16 cellular contexts compared by ENCODE assay signal in genomic region chr17:71634376-71634775, GRCh38.
DNase-seq lines count a peak whose midpoint lies in the region; ATAC-seq, FAIRE-seq and TF ChIP-seq lines count a peak whose summit lies in the region.
"Had no signal": no experiment of that assay in that cellular context is flagged by ENCODE, and none has a peak within 500 bp of the region (broad histone marks: within the 10 kb centered on the region; RNA-seq: fewer than 3 reads in every experiment).

No MANE protein-coding gene starts in this region.

- ATAC-seq in A549 (no peak), HCT116 (no peak)
- ATAC-seq: CD8-positive, alpha-beta T cell had no signal

- peak overlapping the region; percentile 51 for H2AFZ ChIP-seq in HCT116 (ENCODE audit: low read depth, low read length, poor library complexity, severe bottlenecking)
- no peak overlapping the region for H2AFZ ChIP-seq in astrocyte (ENCODE audit: low read depth, low read length)

- no peak for TF ChIP-seq CTCF in A549 (IDR thresholded peaks at IDR 0.05)
- no peak for TF ChIP-seq CTCF in HCT116 (IDR thresholded peaks at IDR 0.05 in 2 of 3, conservative IDR thresholded peaks at IDR 0.05 in 1 of 3; ENCODE audit: borderline replicate concordance in 1 of 3, insufficient read depth in 1 of 3, low read depth in 2 of 3, low read length in 2 of 3)
- TF ChIP-seq CTCF in astrocyte (IDR thresholded peaks at IDR 0.05; ENCODE audit: insufficient read depth, low read depth, low read length): no peak
- no peak for TF ChIP-seq CTCF in Calu3 (IDR thresholded peaks at IDR 0.05; ENCODE audit: unreplicated experiment)

- no peak for TF ChIP-seq POLR2A in A549 (IDR thresholded peaks at IDR 0.05; ENCODE audit: low read length)
- TF ChIP-seq POLR2A in HCT116 (IDR thresholded peaks at IDR 0.05; ENCODE audit: borderline replicate concordance, extremely low read depth, insufficient read depth, insufficient read length): no peak

- intact Hi-C loops in HCT116 (cut with micrococcal nuclease) (loop anchor here (10.0 kb wide), 1 partner anchor 400 kb away; no protein-coding TSS in a partner anchor), Calu3 (cut with micrococcal nuclease; ENCODE audit: unreplicated experiment) (loop anchor here (5.0 to 10.0 kb wide), 4 partner anchors 48 to 483 kb away; no protein-coding TSS in a partner anchor)

- TF ChIP-seq RAD21 in A549 (conservative IDR thresholded peaks at IDR 0.05 in 1 of 2, IDR thresholded peaks at IDR 0.05 in 1 of 2) (no peak), HCT116 (IDR thresholded peaks at IDR 0.05; ENCODE audit: low read depth) (no peak)

- no peaks in the 10 kb centered on the region for H3K9me2 ChIP-seq in HCT116 (ENCODE audit: insufficient read depth)

- RAD21 ChIA-PET in HCT116 (lab: Charles Lee; ENCODE audit: low non-redundant PET in 1 of 2, low total read pairs in 2 of 2, uncharacterized antibody in 2 of 2, unreplicated experiment in 2 of 2): no interaction called here

- H3K4me2 ChIP-seq in A549: no peak overlapping the region
- H3K4me2 ChIP-seq in HCT116 (ENCODE audit: low read length): peak overlapping the region; percentile 60
- H3K4me2 ChIP-seq in astrocyte (ENCODE audit: low read length): no peak overlapping the region

- H3K4me3 Mint-ChIP-seq in astrocyte (ENCODE audit: unreplicated experiment) (no peak overlapping the region), Calu3 (ENCODE audit: low read depth, unreplicated experiment) (no peak overlapping the region)
- H3K4me3 Mint-ChIP-seq: CD14-positive monocyte; CD8-positive, alpha-beta T cell had no signal

- H3K27me3 Mint-ChIP-seq in astrocyte (ENCODE audit: low read depth, unreplicated experiment): no peaks in the 10 kb centered on the region
- no peaks in the 10 kb centered on the region for H3K27me3 Mint-ChIP-seq in Calu3 (ENCODE audit: unreplicated experiment)

- no TSS peak for BruUV-seq in HCT116 (replicated peaks; lab: Mats Ljungman, UMichigan)
- BruUV-seq in Calu3 (replicated peaks; lab: Mats Ljungman, UMichigan): no TSS peak

- 73% methylated on average over 1 of the region's 1 CpG for WGBS in A549 (ENCODE audit: missing lambda C conversion rate)

- H3K4me1 Mint-ChIP-seq in astrocyte (ENCODE audit: low read depth, unreplicated experiment): peaks cover 39% of the 10 kb centered on the region
- peaks cover 29% of the 10 kb centered on the region for H3K4me1 Mint-ChIP-seq in Calu3 (ENCODE audit: low read depth, unreplicated experiment)
- H3K4me1 Mint-ChIP-seq: CD14-positive monocyte had no signal

- peaks cover 21% of the 10 kb centered on the region for H3K4me1 ChIP-seq in A549
- H3K4me1 ChIP-seq in HCT116 (ENCODE audit: control insufficient read depth in 1 of 2, insufficient read depth in 2 of 2, low read length in 2 of 2): peaks cover 38 to 46% of the 10 kb centered on the region in 2 experiments
- H3K4me1 ChIP-seq in astrocyte (ENCODE audit: insufficient read depth, low read length): peaks cover 31% of the 10 kb centered on the region

- no peaks in the 10 kb centered on the region for H3K79me2 ChIP-seq in HCT116 (ENCODE audit: insufficient read depth, low read length)
- no peaks in the 10 kb centered on the region for H3K79me2 ChIP-seq in astrocyte (ENCODE audit: insufficient read depth, low read length)

- CTCF ChIA-PET in A549 (lab: Yijun Ruan, JAX): interaction anchor here (1.1 kb wide), 1 partner anchor 923 kb away, joined by 3 read pairs; no protein-coding TSS in a partner anchor
- CTCF ChIA-PET in HCT116 (lab: Charles Lee): interaction anchor here (0.7 kb wide), 1 partner anchor 1550 kb away, joined by 5 read pairs; no protein-coding TSS in a partner anchor
- CTCF ChIA-PET in Calu3 (lab: Charles Lee): interaction anchor here (0.6 to 1.1 kb wide), 2 partner anchors 198 to 369 kb away, joined by 3 to 9 read pairs; no protein-coding TSS in a partner anchor

- no peak for TF ChIP-seq EP300 in A549 (IDR thresholded peaks at IDR 0.05)

- no peak overlapping the region for H3K27ac ChIP-seq in A549
- H3K27ac ChIP-seq in HCT116 (ENCODE audit: low read depth, low read length): no peak overlapping the region
- H3K27ac ChIP-seq in astrocyte (ENCODE audit: low read depth, low read length): no peak overlapping the region
- peak overlapping the region; percentile 90 for H3K27ac ChIP-seq in epithelial cell of prostate

- H4K20me1 ChIP-seq in HCT116 (ENCODE audit: insufficient read depth) (no peaks in the 10 kb centered on the region), astrocyte (ENCODE audit: insufficient read depth, low read length) (no peaks in the 10 kb centered on the region)

- H3K9me3 ChIP-seq in A549 (no peaks in the 10 kb centered on the region), HCT116 (ENCODE audit: control insufficient read depth in 1 of 2, insufficient read depth in 1 of 2, low read depth in 1 of 2, low read length in 2 of 2) (no peaks in the 10 kb centered on the region; a peak in 1 of 4 replicates), astrocyte (ENCODE audit: insufficient read depth, low read depth, low read length) (no peaks in the 10 kb centered on the region)

- H3K27ac Mint-ChIP-seq in astrocyte (ENCODE audit: unreplicated experiment) (peak overlapping the region; percentile 68), Calu3 (ENCODE audit: unreplicated experiment) (no peak overlapping the region)
- H3K27ac Mint-ChIP-seq: CD14-positive monocyte; CD8-positive, alpha-beta T cell had no signal

- POLR2A ChIA-PET in A549 (lab: Yijun Ruan, JAX) (no interaction called here), HCT116 (lab: Charles Lee) (no interaction called here)

- H3K36me3 ChIP-seq in HCT116 (ENCODE audit: control insufficient read depth in 1 of 2, insufficient read depth in 2 of 2, low read length in 2 of 2) (no peaks in the 10 kb centered on the region; a peak in 1 of 4 replicates), astrocyte (ENCODE audit: insufficient read depth, low read length) (no peaks in the 10 kb centered on the region)

- H3K4me3 ChIP-seq in A549: no peak overlapping the region
- no peak overlapping the region for H3K4me3 ChIP-seq in HCT116 (replicated peaks in 1 of 2; ENCODE audit: low read depth in 1 of 2, low read length in 2 of 2)
- no peak overlapping the region for H3K4me3 ChIP-seq in astrocyte (ENCODE audit: insufficient read depth, low read depth, low read length)

- H3K9me3 Mint-ChIP-seq in astrocyte (ENCODE audit: unreplicated experiment): peaks cover 2% of the 10 kb centered on the region
- no peaks in the 10 kb centered on the region for H3K9me3 Mint-ChIP-seq in Calu3 (ENCODE audit: low read depth, unreplicated experiment)

- H3K27me3 ChIP-seq in HCT116 (ENCODE audit: insufficient read depth, low read length) (no peaks in the 10 kb centered on the region), astrocyte (ENCODE audit: insufficient read depth, low read length) (no peaks in the 10 kb centered on the region)

- no peak for DNase-seq in A549 (ENCODE audit: low read depth in 1 of 2, low spot score in 1 of 2)
- DNase-seq in HCT116 (ENCODE audit: low read depth, low spot score): no peak
- no peak for DNase-seq in astrocyte (ENCODE audit: low read depth)
- peak; percentile 8 for DNase-seq in epithelial cell of prostate (ENCODE audit: low read depth, low spot score)
- DNase-seq in AML-193 (lab: John Stamatoyannopoulos, UW): no peak
- no peak for DNase-seq in superior temporal gyrus (ENCODE audit: extremely low spot score)
- DNase-seq in Calu3: no peak
- no peak for DNase-seq in NCI-H1105 (lab: John Stamatoyannopoulos, UW)
- DNase-seq: CD8-positive, alpha-beta T cell; COR-L47; DND-41; GDM1; HCEC 1CT had no signal

- H3K36me3 Mint-ChIP-seq in astrocyte (ENCODE audit: low read depth, unreplicated experiment) (no peaks in the 10 kb centered on the region), Calu3 (ENCODE audit: insufficient read depth, unreplicated experiment) (peaks cover 9% of the 10 kb centered on the region)
- H3K36me3 Mint-ChIP-seq: CD14-positive monocyte; CD8-positive, alpha-beta T cell had no signal

- FAIRE-seq in A549 (lab: Jason Lieb, UNC): peak; percentile 78
- FAIRE-seq in astrocyte (lab: Jason Lieb, UNC): peak; percentile 17
- FAIRE-seq: GM12892, H1 had no signal

- no peak overlapping the region for H3K9ac ChIP-seq in HCT116 (ENCODE audit: low read length)
- H3K9ac ChIP-seq in astrocyte (ENCODE audit: low read length): no peak overlapping the region

TF ChIP-seq in A549, 52 proteins besides CTCF, POLR2A, EP300 and RAD21 (continues in another document):
- TF ChIP-seq CEBPB (IDR thresholded peaks at IDR 0.05) (no peak), TP53 (CRISPR knock-in tag; IDR thresholded peaks at IDR 0.05) (no peak), ATOH8 (CRISPR knock-in tag; IDR thresholded peaks at IDR 0.05; ENCODE audit: low read depth) (no peak), MAFK (IDR thresholded peaks at IDR 0.05; ENCODE audit: partially characterized antibody) (no peak), KDM1A (IDR thresholded peaks at IDR 0.05; ENCODE audit: low read depth) (no peak), FOSB (CRISPR knock-in tag; IDR thresholded peaks at IDR 0.05) (no peak), HOXB13 (CRISPR knock-in tag; IDR thresholded peaks at IDR 0.05; ENCODE audit: low read depth) (no peak), CBX2 (IDR thresholded peaks at IDR 0.05; ENCODE audit: borderline replicate concordance, low read depth) (no peak)

TF ChIP-seq in HCT116, 20 proteins besides CTCF, POLR2A, EP300 and RAD21 (continues in another document):
- TF ChIP-seq SP1 (IDR thresholded peaks at IDR 0.05; ENCODE audit: low read depth) (no peak), EZH2 (IDR thresholded peaks at IDR 0.05) (no peak), SIN3A (IDR thresholded peaks at IDR 0.05; ENCODE audit: low read depth) (no peak), MAX (IDR thresholded peaks at IDR 0.05) (no peak), ZNF274 (IDR thresholded peaks at IDR 0.05; ENCODE audit: low read depth, low read length) (no peak)
